Comparison of ENCODE assay signal across 22 cellular contexts in the genomic region with DNA sequence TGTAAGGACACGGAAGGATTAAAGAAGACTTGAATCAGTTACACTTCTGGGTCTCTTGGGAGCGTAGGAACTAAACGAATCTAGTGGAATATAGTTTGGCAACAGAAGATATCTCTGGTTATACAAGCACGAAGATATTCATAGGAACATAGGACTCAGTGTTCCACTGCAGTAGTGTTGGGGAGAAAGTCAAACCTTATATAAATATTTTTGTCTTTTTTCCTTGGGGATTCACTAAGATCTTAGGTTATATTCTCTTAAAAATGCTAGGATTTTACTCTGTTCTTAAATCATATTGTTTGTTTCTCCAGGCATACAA.
"Had no signal": no experiment of that assay in that cellular context is flagged by ENCODE, and none has a peak within 500 bp of the region (broad histone marks: within the 10 kb centered on the region; RNA-seq: fewer than 3 reads in every experiment).

No MANE protein-coding gene starts in this region.

- H3K9me3 Mint-ChIP-seq: activated naive CD4-positive, alpha-beta T cell treated with anti-CD3 and anti-CD28 coated beads for 36 hours; activated naive CD8-positive, alpha-beta T cell treated with anti-CD3 and anti-CD28 coated beads, Interleukin-2, amount 10 ng/mL, durations not matched to agents 7 days and 5 days; activated T-cell treated with anti-CD3 and anti-CD28 coated beads, Interleukin-2, amount 50 U/mL, for 72 hours; dendritic cell treated with granulocyte-macrophage colony-stimulating factor and Interleukin-4, amounts not matched to agents 40 ng/mL and 50 ng/mL, for 4 days had no signal

- H3K27ac ChIP-seq: lower lobe of right lung had no signal

- H3K36me3 Mint-ChIP-seq: activated naive CD8-positive, alpha-beta T cell treated with anti-CD3 and anti-CD28 coated beads, Interleukin-2, amount 10 ng/mL, durations not matched to agents 7 days and 5 days had no signal

- DNase-seq: activated CD4-positive, alpha-beta T cell treated with anti-CD3 and anti-CD28 coated beads for 4 hours; activated CD4-positive, alpha-beta T cell treated with anti-CD3 and anti-CD28 coated beads, Interleukin-2, amount 50 U/mL, for 48 hours; activated CD4-positive, CD25-positive, alpha-beta regulatory T cell; activated effector memory CD4-positive, alpha-beta T cell treated with Interleukin-2 at 50 U/mL for 16 hours; activated naive CD4-positive, alpha-beta T cell treated with anti-CD3 and anti-CD28 coated beads for 36 hours; activated naive CD8-positive, alpha-beta T cell treated with anti-CD3 and anti-CD28 coated beads, Interleukin-2, amount 10 ng/mL, durations not matched to agents 7 days and 5 days; activated T-cell treated with anti-CD3 and anti-CD28 coated beads, Interleukin-2, amount 50 U/mL, for 72 hours; amniotic stem cell; effector CD8-positive, alpha-beta T cell; hypothalamus; islet precursor cell; left cardiac atrium; lower lobe of right lung; mesendoderm; mucosa of descending colon; nucleus accumbens; retina; stimulated activated CD4-positive, alpha-beta T cell treated with anti-CD3 and anti-CD28 coated beads, Interleukin-4, amount 100 ng/mL, for 4 hours; stimulated activated naive CD8-positive, alpha-beta T cell treated with anti-CD3 and anti-CD28 coated beads, Interleukin-15, Interleukin-2, amounts not matched to agents 100 U/mL and 50 U/mL, for 24 hours; T-helper 1 cell; transverse colon had no signal

- H3K27me3 ChIP-seq: transverse colon had no signal

- H3K4me1 ChIP-seq: lower lobe of right lung had no signal

- H3K27ac Mint-ChIP-seq: activated naive CD4-positive, alpha-beta T cell treated with anti-CD3 and anti-CD28 coated beads for 36 hours; activated naive CD8-positive, alpha-beta T cell treated with anti-CD3 and anti-CD28 coated beads, Interleukin-2, amount 10 ng/mL, durations not matched to agents 7 days and 5 days; activated T-cell treated with anti-CD3 and anti-CD28 coated beads, Interleukin-2, amount 50 U/mL, for 72 hours; dendritic cell treated with granulocyte-macrophage colony-stimulating factor and Interleukin-4, amounts not matched to agents 40 ng/mL and 50 ng/mL, for 4 days had no signal

- ATAC-seq: activated T-cell treated with anti-CD3 and anti-CD28 coated beads, Interleukin-2, amount 50 U/mL, for 72 hours; lower lobe of right lung; mucosa of descending colon; stimulated activated naive CD8-positive, alpha-beta T cell treated with anti-CD3 and anti-CD28 coated beads, Interleukin-15, Interleukin-2, amounts not matched to agents 100 U/mL and 50 U/mL, for 24 hours had no signal

- H3K4me3 Mint-ChIP-seq: activated naive CD4-positive, alpha-beta T cell treated with anti-CD3 and anti-CD28 coated beads for 36 hours; activated naive CD8-positive, alpha-beta T cell treated with anti-CD3 and anti-CD28 coated beads, Interleukin-2, amount 10 ng/mL, durations not matched to agents 7 days and 5 days; activated T-cell treated with anti-CD3 and anti-CD28 coated beads, Interleukin-2, amount 50 U/mL, for 72 hours; dendritic cell treated with granulocyte-macrophage colony-stimulating factor and Interleukin-4, amounts not matched to agents 40 ng/mL and 50 ng/mL, for 4 days had no signal

- H3K27me3 Mint-ChIP-seq: dendritic cell treated with granulocyte-macrophage colony-stimulating factor and Interleukin-4, amounts not matched to agents 40 ng/mL and 50 ng/mL, for 4 days had no signal

- H3K36me3 ChIP-seq: lower lobe of right lung, transverse colon had no signal

- H3K9me3 ChIP-seq: lower lobe of right lung, mucosa of descending colon, transverse colon had no signal

- H3K4me3 ChIP-seq: lower lobe of right lung, mucosa of descending colon, transverse colon had no signal
